1 cellular context compared by ENCODE assay signal in the genomic region with DNA sequence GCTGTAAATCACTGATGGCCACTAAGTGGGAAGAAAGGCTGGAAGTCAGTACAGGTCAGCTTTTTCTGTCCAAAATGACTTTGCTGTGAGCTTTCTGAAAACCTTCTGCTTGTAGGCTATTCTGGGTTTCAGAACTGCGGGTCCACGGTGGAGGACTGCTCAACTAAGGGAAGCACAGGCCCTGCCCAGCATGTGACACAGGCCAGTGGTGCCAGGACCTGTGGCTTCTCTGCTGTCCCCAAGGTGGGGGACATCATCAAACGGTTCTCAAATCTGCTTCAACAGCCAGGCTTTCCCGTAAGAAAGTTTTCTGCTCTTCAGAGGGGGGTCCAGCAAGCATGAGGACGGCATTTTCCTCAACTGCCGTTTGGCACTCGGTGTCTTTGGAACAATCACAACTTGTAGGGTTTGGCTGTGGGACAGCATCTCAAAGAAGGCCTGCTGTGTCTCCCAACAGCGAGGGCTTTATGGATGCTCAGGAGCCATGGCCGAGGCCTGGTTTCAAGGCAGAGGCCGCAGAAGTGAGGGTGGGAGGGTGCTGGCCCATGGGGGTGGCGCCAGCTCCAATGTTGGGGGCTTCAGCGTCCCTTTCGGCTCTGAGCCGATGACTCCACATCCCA.
TF ChIP-seq lines count a peak whose summit lies in the region.

No MANE protein-coding gene starts in this region.

TF ChIP-seq in K562, 482 proteins besides CTCF, POLR2A, EP300 and RAD21:
- TF ChIP-seq NCOA2 (IDR thresholded peaks at IDR 0.05; ENCODE audit: partially characterized antibody in 2 of 2) = no peak
- 0 out of 2 replicates have a peak, but pooled peaks have one; percentile 12 for TF ChIP-seq RBFOX2 (IDR thresholded peaks at IDR 0.05; ENCODE audit: low read depth, low read length)
- TF ChIP-seq THRAP3 (IDR thresholded peaks at IDR 0.05; ENCODE audit: borderline replicate concordance) = no peak
TF ChIP-seq in K562: peak in this region for 1.
